In the genomic region with DNA sequence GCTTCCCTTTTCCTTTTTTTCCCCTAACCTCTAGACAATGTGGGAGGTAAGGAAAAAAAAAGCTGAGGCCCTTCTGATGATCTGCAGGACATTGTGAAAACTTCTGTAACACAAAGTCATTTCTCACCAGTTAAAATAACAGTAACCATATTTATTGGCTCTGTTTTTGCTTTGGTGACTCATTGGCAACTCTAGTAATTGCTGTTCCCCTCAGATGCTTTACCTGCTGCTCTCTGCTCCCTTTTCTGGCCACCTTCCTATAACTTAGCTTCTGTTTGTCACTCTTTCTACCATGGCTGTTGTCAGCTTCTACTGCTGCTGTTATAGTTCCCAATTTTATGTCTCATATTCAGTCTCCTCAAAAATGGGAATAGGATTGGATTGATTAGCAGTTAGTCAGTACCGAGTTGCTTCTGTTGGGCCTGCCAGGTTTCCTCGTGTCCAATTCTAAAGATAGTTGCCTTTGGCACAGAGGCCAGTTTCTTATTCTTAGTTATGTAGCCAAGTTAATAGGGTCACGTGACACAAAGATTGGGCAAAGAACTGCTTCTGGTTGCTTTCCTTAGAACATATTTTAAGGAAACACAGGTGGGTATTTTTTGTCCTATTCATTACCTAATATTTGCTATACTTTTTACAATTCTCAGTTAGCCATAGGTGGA, we compare ENCODE assay signal across 1 cellular context.
TF ChIP-seq lines count a peak whose summit lies in the region.

No MANE protein-coding gene starts in this region.

TF ChIP-seq in HEK293, 187 proteins besides CTCF, POLR2A, EP300 and RAD21 (continued from another document and continues in another):
- TF ChIP-seq PRDM2 (tag by site-specific recombination; IDR thresholded peaks at IDR 0.05; ENCODE audit: borderline replicate concordance) (no peak), TRIM28 (IDR thresholded peaks at IDR 0.05; ENCODE audit: borderline replicate concordance, low read length) (no peak), ZNF324 (tag by site-specific recombination; IDR thresholded peaks at IDR 0.05) (no peak), ZNF366 (tag by site-specific recombination; conservative IDR thresholded peaks at IDR 0.05) (peak; percentile 40), ZSCAN23 (tag by site-specific recombination; IDR thresholded peaks at IDR 0.05) (no peak), ZNF596 (tag by site-specific recombination; IDR thresholded peaks at IDR 0.05) (no peak), SP2 (tag by site-specific recombination; IDR thresholded peaks at IDR 0.05) (no peak), ATF2 (tag by site-specific recombination; IDR thresholded peaks at IDR 0.05; ENCODE audit: low read depth) (no peak), ZNF23 (tag by site-specific recombination; IDR thresholded peaks at IDR 0.05; ENCODE audit: borderline replicate concordance) (no peak), ZNF223 (tag by site-specific recombination; IDR thresholded peaks at IDR 0.05) (no peak), ZXDB (tag by site-specific recombination; IDR thresholded peaks at IDR 0.05) (no peak), ZNF785 (tag by site-specific recombination; IDR thresholded peaks at IDR 0.05) (no peak), ZNF157 (tag by site-specific recombination; IDR thresholded peaks at IDR 0.05) (no peak), TCF7L2 (IDR thresholded peaks at IDR 0.05; ENCODE audit: borderline replicate concordance, low read depth, low read length) (no peak), ZNF114 (tag by site-specific recombination; IDR thresholded peaks at IDR 0.05) (no peak), ZBTB7A (tag by site-specific recombination; IDR thresholded peaks at IDR 0.05; ENCODE audit: low read depth) (no peak), ZNF10 (tag by site-specific recombination; IDR thresholded peaks at IDR 0.05) (no peak), ZNF335 (tag by site-specific recombination; conservative IDR thresholded peaks at IDR 0.05) (0 out of 2 replicates have a peak, but pooled peaks have one; percentile 13), ZNF416 (tag by site-specific recombination; IDR thresholded peaks at IDR 0.05) (no peak), ZNF350 (tag by site-specific recombination; IDR thresholded peaks at IDR 0.05) (no peak), ZBTB26 (tag by site-specific recombination; optimal IDR thresholded peaks at IDR 0.05) (no peak), BCL11A (tag by site-specific recombination; IDR thresholded peaks at IDR 0.05; ENCODE audit: low read depth) (0 out of 2 replicates have a peak, but pooled peaks have one; percentile 31), SCRT1 (tag by site-specific recombination; IDR thresholded peaks at IDR 0.05; ENCODE audit: borderline replicate concordance) (no peak), IKZF3 (tag by site-specific recombination; IDR thresholded peaks at IDR 0.05) (no peak), ZSCAN16 (tag by site-specific recombination; IDR thresholded peaks at IDR 0.05) (no peak), ZNF132 (tag by site-specific recombination; IDR thresholded peaks at IDR 0.05; ENCODE audit: borderline replicate concordance) (no peak), ZIC2 (tag by site-specific recombination; IDR thresholded peaks at IDR 0.05) (no peak), ZNF148 (tag by site-specific recombination; IDR thresholded peaks at IDR 0.05; ENCODE audit: borderline replicate concordance) (no peak), MZF1 (tag by site-specific recombination; IDR thresholded peaks at IDR 0.05; ENCODE audit: borderline replicate concordance) (peak; percentile 78; the same call in 1 of the 2 replicates), ZNF292 (tag by site-specific recombination; IDR thresholded peaks at IDR 0.05; ENCODE audit: borderline replicate concordance, low read depth) (no peak), YY1 (tag by site-specific recombination; IDR thresholded peaks at IDR 0.05) (no peak), KLF7 (tag by site-specific recombination; IDR thresholded peaks at IDR 0.05; ENCODE audit: borderline replicate concordance) (no peak), KLF9 (tag by site-specific recombination; IDR thresholded peaks at IDR 0.05; ENCODE audit: low read depth) (no peak), ZNF184 (tag by site-specific recombination; IDR thresholded peaks at IDR 0.05) (no peak), ZNF555 (tag by site-specific recombination; conservative IDR thresholded peaks at IDR 0.05) (no peak), ZNF433 (tag by site-specific recombination; IDR thresholded peaks at IDR 0.05; ENCODE audit: low read depth) (no peak), ZNF558 (tag by site-specific recombination; IDR thresholded peaks at IDR 0.05) (no peak), ZBTB10 (tag by site-specific recombination; IDR thresholded peaks at IDR 0.05) (no peak), YY2 (tag by site-specific recombination; IDR thresholded peaks at IDR 0.05) (no peak)
- TF ChIP-seq, protein P1, sequence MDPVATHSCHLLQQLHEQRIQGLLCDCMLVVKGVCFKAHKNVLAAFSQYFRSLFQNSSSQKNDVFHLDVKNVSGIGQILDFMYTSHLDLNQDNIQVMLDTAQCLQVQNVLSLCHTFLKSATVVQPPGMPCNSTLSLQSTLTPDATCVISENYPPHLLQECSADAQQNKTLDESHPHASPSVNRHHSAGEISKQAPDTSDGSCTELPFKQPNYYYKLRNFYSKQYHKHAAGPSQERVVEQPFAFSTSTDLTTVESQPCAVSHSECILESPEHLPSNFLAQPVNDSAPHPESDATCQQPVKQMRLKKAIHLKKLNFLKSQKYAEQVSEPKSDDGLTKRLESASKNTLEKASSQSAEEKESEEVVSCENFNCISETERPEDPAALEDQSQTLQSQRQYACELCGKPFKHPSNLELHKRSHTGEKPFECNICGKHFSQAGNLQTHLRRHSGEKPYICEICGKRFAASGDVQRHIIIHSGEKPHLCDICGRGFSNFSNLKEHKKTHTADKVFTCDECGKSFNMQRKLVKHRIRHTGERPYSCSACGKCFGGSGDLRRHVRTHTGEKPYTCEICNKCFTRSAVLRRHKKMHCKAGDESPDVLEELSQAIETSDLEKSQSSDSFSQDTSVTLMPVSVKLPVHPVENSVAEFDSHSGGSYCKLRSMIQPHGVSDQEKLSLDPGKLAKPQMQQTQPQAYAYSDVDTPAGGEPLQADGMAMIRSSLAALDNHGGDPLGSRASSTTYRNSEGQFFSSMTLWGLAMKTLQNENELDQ (tag by site-specific recombination; IDR thresholded peaks at IDR 0.05; ENCODE audit: low read depth): no peak
- TF ChIP-seq, protein P2, sequence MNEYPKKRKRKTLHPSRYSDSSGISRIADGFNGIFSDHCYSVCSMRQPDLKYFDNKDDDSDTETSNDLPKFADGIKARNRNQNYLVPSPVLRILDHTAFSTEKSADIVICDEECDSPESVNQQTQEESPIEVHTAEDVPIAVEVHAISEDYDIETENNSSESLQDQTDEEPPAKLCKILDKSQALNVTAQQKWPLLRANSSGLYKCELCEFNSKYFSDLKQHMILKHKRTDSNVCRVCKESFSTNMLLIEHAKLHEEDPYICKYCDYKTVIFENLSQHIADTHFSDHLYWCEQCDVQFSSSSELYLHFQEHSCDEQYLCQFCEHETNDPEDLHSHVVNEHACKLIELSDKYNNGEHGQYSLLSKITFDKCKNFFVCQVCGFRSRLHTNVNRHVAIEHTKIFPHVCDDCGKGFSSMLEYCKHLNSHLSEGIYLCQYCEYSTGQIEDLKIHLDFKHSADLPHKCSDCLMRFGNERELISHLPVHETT (tag by site-specific recombination; IDR thresholded peaks at IDR 0.05): no peak
- TF ChIP-seq, protein P3, sequence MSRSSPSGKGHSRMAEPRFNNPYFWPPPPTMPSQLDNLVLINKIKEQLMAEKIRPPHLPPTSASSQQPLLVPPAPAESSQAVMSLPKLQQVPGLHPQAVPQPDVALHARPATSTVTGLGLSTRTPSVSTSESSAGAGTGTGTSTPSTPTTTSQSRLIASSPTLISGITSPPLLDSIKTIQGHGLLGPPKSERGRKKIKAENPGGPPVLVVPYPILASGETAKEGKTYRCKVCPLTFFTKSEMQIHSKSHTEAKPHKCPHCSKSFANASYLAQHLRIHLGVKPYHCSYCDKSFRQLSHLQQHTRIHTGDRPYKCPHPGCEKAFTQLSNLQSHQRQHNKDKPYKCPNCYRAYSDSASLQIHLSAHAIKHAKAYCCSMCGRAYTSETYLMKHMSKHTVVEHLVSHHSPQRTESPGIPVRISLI (tag by site-specific recombination; IDR thresholded peaks at IDR 0.05): peak; percentile 66; the same call in 1 of the 2 replicates
